ENCODE assay signal across 1 cellular context in genomic region chr5:137752873-137753226, GRCh38.
TF ChIP-seq lines count a peak whose summit lies in the region.

No MANE protein-coding gene starts in this region.

TF ChIP-seq in SK-N-SH, 30 proteins besides CTCF, POLR2A, EP300 and RAD21 (continued from another document):
- no peak for TF ChIP-seq USF1 (IDR thresholded peaks at IDR 0.05; ENCODE audit: borderline replicate concordance, low read depth)
- TF ChIP-seq MEF2A (IDR thresholded peaks at IDR 0.05; ENCODE audit: borderline replicate concordance, low read depth) = no peak
- TF ChIP-seq SIN3A (IDR thresholded peaks at IDR 0.05; ENCODE audit: borderline replicate concordance, low read depth, low read length) = no peak
- no peak for TF ChIP-seq RCOR1 (IDR thresholded peaks at IDR 0.05; ENCODE audit: low read length)
- no peak for TF ChIP-seq FOXM1 (IDR thresholded peaks at IDR 0.05; ENCODE audit: low read depth)
- TF ChIP-seq GABPA (IDR thresholded peaks at IDR 0.05; ENCODE audit: low read depth) = no peak
- no peak for TF ChIP-seq ZBTB33 (IDR thresholded peaks at IDR 0.05; ENCODE audit: borderline replicate concordance, low read depth)
- TF ChIP-seq MAX (IDR thresholded peaks at IDR 0.05; ENCODE audit: low read depth) = no peak
- no peak for TF ChIP-seq ELF1 (IDR thresholded peaks at IDR 0.05)
- no peak for TF ChIP-seq RFX5 (IDR thresholded peaks at IDR 0.05; ENCODE audit: low read length)
- TF ChIP-seq NRF1 (IDR thresholded peaks at IDR 0.05; ENCODE audit: low read depth, low read length) = no peak
- no peak for TF ChIP-seq FOXJ3 (CRISPR knock-in tag; IDR thresholded peaks at IDR 0.05)
- no peak for TF ChIP-seq USF2 (IDR thresholded peaks at IDR 0.05; ENCODE audit: borderline replicate concordance, low read depth, low read length)
- TF ChIP-seq TCF12 (IDR thresholded peaks at IDR 0.05) = no peak
- TF ChIP-seq IRF3 (IDR thresholded peaks at IDR 0.05; ENCODE audit: low read depth, low read length) = no peak
- TF ChIP-seq YY1 (IDR thresholded peaks at IDR 0.05; ENCODE audit: low read depth) = no peak
- TF ChIP-seq MXI1 (IDR thresholded peaks at IDR 0.05; ENCODE audit: low read depth, low read length) = no peak
- TF ChIP-seq TEAD4 (IDR thresholded peaks at IDR 0.05; ENCODE audit: borderline replicate concordance, insufficient read depth) = no peak
